Comparison of ENCODE assay signal across 8 cellular contexts in the genomic region with DNA sequence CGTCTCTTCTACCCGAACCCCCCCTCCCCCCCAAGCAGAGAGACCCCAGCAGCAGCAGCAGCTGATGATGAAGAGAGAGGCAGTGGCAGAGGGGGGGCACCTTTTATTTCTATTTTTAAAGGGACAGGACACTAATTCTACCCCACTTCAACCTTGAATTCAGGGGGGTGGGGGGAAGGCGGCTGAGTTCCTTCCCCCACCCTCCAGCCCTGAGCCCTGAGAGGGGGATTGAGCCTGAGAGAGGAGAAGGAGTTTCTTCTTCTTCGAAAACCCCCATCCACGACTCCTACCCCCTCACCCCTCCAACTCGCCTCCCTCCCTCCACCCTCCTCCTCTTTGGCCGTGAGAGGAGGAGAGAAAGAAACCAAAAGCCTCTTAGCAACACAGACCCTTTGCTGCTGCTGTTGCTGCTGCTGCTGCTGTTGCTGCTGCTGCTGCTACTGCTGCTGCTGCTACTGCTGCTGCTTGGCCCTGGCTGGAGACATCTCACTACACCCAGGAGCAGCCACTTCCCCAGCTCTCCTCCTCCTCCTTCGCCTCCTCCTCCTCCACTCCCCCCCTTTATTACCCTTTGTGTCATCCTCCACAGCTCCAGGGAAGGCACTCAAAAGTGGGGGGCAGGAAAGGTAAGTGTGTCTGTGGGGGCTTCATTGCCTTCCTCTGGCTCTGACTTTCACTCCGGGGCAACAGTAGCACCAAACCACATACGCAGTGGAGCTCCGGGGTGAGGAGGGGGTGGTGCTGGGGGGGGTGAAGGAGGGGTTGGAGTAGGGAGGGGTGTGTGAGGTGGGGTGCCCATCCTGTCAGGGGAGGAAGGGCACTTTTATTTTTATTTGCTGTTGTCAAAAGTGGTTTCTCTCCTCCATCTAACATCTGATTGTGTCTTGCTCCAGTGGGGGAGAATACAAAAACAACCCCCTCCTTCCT. TPM values are rescaled to one million over a fixed set of nuclear protein-coding genes. Genes with fewer than 3 reads are reported as not detected.
DNase-seq lines count a peak whose midpoint lies in the region; ATAC-seq and TF ChIP-seq lines count a peak whose summit lies in the region.

A gene (plus strand): TSS at position 33 of the 927 bp plus-strand sequence.

- 0 to 1% methylated on average over 3 to 11 of the region's 11 CpGs for WGBS in transverse colon (ENCODE audit: low coverage in 1 of 2), 2 donors

- H2AFZ ChIP-seq in ACC112 (ENCODE audit: low read length, unreplicated experiment) (peak within 1 kb of the TSS; percentile 92), neuron (ENCODE audit: low read depth, low read length) (peak within 1 kb of the TSS; percentile 46)

- TF ChIP-seq CTCF in fibroblast of villous mesenchyme (IDR thresholded peaks at IDR 0.05; ENCODE audit: insufficient read depth, low read depth, low read length) = no peak
- no peak for TF ChIP-seq CTCF in transverse colon (IDR thresholded peaks at IDR 0.05)

- H3K4me1 Mint-ChIP-seq in activated T-helper 1 cell treated with anti-CD3 and anti-CD28 coated beads, Interleukin-12 subunit alpha, Interleukin-12 subunit beta, Interleukin-2, Interleukin-4 antibody, amounts not matched to agents 30 ng/mL and 10 ng/mL and 1 ng/mL, durations not matched to agents 14 hours and 24 hours and 36 hours (ENCODE audit: low read depth) = peaks cover 48% of the 10 kb centered on the region

- peaks cover 21% of the 10 kb centered on the region for H3K4me1 ChIP-seq in ACC112 (ENCODE audit: control insufficient read depth, insufficient read depth, low read length, unreplicated experiment)
- H3K4me1 ChIP-seq in neuron (ENCODE audit: insufficient read depth, low read length) = peaks cover 28% of the 10 kb centered on the region
- H3K4me1 ChIP-seq in transverse colon = peaks cover 3 to 52% (median 27%) of the 10 kb centered on the region in 4 donors

- H3K36me3 ChIP-seq in ACC112 (ENCODE audit: insufficient read depth, low read length) (no peaks in the 10 kb centered on the region), neuron (ENCODE audit: insufficient read depth, low read length) (no peaks in the 10 kb centered on the region), transverse colon (no peaks in the 10 kb centered on the region)

- peak within 1 kb of the TSS; percentile 95 for H3K27ac Mint-ChIP-seq in activated T-helper 1 cell treated with anti-CD3 and anti-CD28 coated beads, Interleukin-12 subunit alpha, Interleukin-12 subunit beta, Interleukin-2, Interleukin-4 antibody, amounts not matched to agents 30 ng/mL and 10 ng/mL and 1 ng/mL, durations not matched to agents 14 hours and 24 hours and 36 hours

- no peak for TF ChIP-seq EP300 in transverse colon (IDR thresholded peaks at IDR 0.05; ENCODE audit: low read depth)

- H3K9me3 ChIP-seq in neuron (ENCODE audit: low read length) (no peaks in the 10 kb centered on the region), transverse colon (no peaks in the 10 kb centered on the region)

- in situ Hi-C loops in transverse colon (cut with MboI; ENCODE audit: low pct_ligation_motif_present in 1 of 4, low pct_unique_long_range_greater_than_20kb in 1 of 4, low sequenced_read_pairs in 3 of 4) = no loop called here

- no peaks in the 10 kb centered on the region for H3K9me3 Mint-ChIP-seq in activated T-helper 1 cell treated with anti-CD3 and anti-CD28 coated beads, Interleukin-12 subunit alpha, Interleukin-12 subunit beta, Interleukin-2, Interleukin-4 antibody, amounts not matched to agents 30 ng/mL and 10 ng/mL and 1 ng/mL, durations not matched to agents 14 hours and 24 hours and 36 hours

- TF ChIP-seq POLR2A in transverse colon (IDR thresholded peaks at IDR 0.05) = peak; percentile 59

- peak within 1 kb of the TSS; percentile 97 for H3K4me3 ChIP-seq in ACC112 (ENCODE audit: low read depth, low read length)
- peak within 1 kb of the TSS; percentile 99 for H3K4me3 ChIP-seq in fibroblast of villous mesenchyme (ENCODE audit: low read depth, low read length)
- H3K4me3 ChIP-seq in neuron (ENCODE audit: low read length) = peak within 1 kb of the TSS; percentile 65
- peak within 1 kb of the TSS; percentile 65 to 92 (median 80) for H3K4me3 ChIP-seq in transverse colon

- H3K79me2 ChIP-seq in ACC112 (ENCODE audit: control insufficient read depth, insufficient read depth, low read length, unreplicated experiment) = peaks cover 87% of the 10 kb centered on the region

- peak within 1 kb of the TSS; percentile 98 for H3K4me3 Mint-ChIP-seq in activated T-helper 1 cell treated with anti-CD3 and anti-CD28 coated beads, Interleukin-12 subunit alpha, Interleukin-12 subunit beta, Interleukin-2, Interleukin-4 antibody, amounts not matched to agents 30 ng/mL and 10 ng/mL and 1 ng/mL, durations not matched to agents 14 hours and 24 hours and 36 hours

- H3K27me3 ChIP-seq in ACC112 (ENCODE audit: insufficient read depth, low read length) (no peaks in the 10 kb centered on the region), neuron (ENCODE audit: insufficient read depth, low read length) (no peaks in the 10 kb centered on the region), transverse colon (no peaks in the 10 kb centered on the region)

- H3K36me3 Mint-ChIP-seq in activated T-helper 1 cell treated with anti-CD3 and anti-CD28 coated beads, Interleukin-12 subunit alpha, Interleukin-12 subunit beta, Interleukin-2, Interleukin-4 antibody, amounts not matched to agents 30 ng/mL and 10 ng/mL and 1 ng/mL, durations not matched to agents 14 hours and 24 hours and 36 hours (ENCODE audit: low read depth) = peaks cover 2% of the 10 kb centered on the region

- H3K27ac ChIP-seq in ACC112 (ENCODE audit: low read depth, low read length) (peak within 1 kb of the TSS; percentile 71), transverse colon (peak within 1 kb of the TSS; percentile 96 to 99 (median 98))

- DNase-seq in NCI-H69 (lab: John Stamatoyannopoulos, UW) (peak; percentile 69), fibroblast of villous mesenchyme (ENCODE audit: low read depth) (peak; percentile 70), transverse colon (peak; percentile 46)
- DNase-seq in activated T-helper 1 cell treated with anti-CD3 and anti-CD28 coated beads, Interleukin-12 subunit alpha, Interleukin-12 subunit beta, Interleukin-2, Interleukin-4 antibody, amounts not matched to agents 30 ng/mL and 10 ng/mL and 1 ng/mL, durations not matched to agents 14 hours and 24 hours and 36 hours (ENCODE audit: low spot score) = peak; percentile 57

- ATAC-seq in GM18498 (IDR thresholded peaks at IDR 0.05; ENCODE audit: unreplicated experiment) (peak; percentile 48), HG02938 (IDR thresholded peaks at IDR 0.05; ENCODE audit: unreplicated experiment) (peak; percentile 44)

- intact Hi-C loops in activated T-helper 1 cell treated with anti-CD3 and anti-CD28 coated beads, Interleukin-12 subunit alpha, Interleukin-12 subunit beta, Interleukin-2, Interleukin-4 antibody, amounts not matched to agents 30 ng/mL and 10 ng/mL and 1 ng/mL, durations not matched to agents 14 hours and 24 hours and 36 hours (cut with micrococcal nuclease) = loop anchor here (1.0 to 5.0 kb wide), 5 partner anchors 85 to 906 kb away; no protein-coding TSS in a partner anchor
- intact Hi-C loops in transverse colon (cut with DNase I; ENCODE audit: low total_unique reads) = no loop called here

- no peaks in the 10 kb centered on the region for H3K27me3 Mint-ChIP-seq in activated T-helper 1 cell treated with anti-CD3 and anti-CD28 coated beads, Interleukin-12 subunit alpha, Interleukin-12 subunit beta, Interleukin-2, Interleukin-4 antibody, amounts not matched to agents 30 ng/mL and 10 ng/mL and 1 ng/mL, durations not matched to agents 14 hours and 24 hours and 36 hours (ENCODE audit: insufficient read depth)

RNA-seq across cellular contexts. Expression of the gene that starts here (rescaled TPM):
- 18.1 and 18.8 TPM in 2 replicates for total RNA-seq in activated T-helper 1 cell treated with anti-CD3 and anti-CD28 coated beads, Interleukin-12 subunit alpha, Interleukin-12 subunit beta, Interleukin-2, Interleukin-4 antibody, amounts not matched to agents 30 ng/mL and 10 ng/mL and 1 ng/mL, durations not matched to agents 14 hours and 24 hours and 36 hours
- total RNA-seq in fibroblast of villous mesenchyme (20.6 and 35.0 TPM in 2 replicates), transverse colon (10 to 100 TPM; 29.9 to 67.3 (median 52.6) TPM)

Comparison
In these comparisons a context has a peak if more than half of its experiments do, and no peak if none do; other contexts are left out.
1. Peak in every context shown above with its lines: DNase-seq, ATAC-seq, H3K4me3 ChIP-seq and H3K27ac ChIP-seq.